37 cellular contexts compared by ENCODE assay signal in the genomic region with DNA sequence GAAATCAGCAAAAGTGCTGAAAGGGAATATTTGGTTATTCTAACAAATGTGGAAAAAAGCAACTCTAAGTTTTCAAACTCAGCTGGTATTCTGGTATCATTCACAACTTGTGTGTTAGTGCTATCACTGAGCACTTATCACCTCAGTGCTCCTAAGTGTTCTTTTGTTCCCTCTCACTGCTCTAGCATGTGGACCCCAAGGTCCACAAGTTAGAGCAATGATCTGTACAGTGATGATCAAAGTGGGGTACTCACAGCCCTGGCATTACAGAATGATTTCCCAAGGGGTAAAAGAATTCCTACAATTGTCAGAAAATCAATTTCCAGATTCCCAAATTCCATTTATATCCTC.
"Had no signal": no experiment of that assay in that cellular context is flagged by ENCODE, and none has a peak within 500 bp of the region (broad histone marks: within the 10 kb centered on the region; RNA-seq: fewer than 3 reads in every experiment).

No MANE protein-coding gene starts in this region.

- H3K4me3 Mint-ChIP-seq: activated CD4-positive, alpha-beta memory T cell treated with anti-CD3 and anti-CD28 coated beads, Interleukin-2, amount 10 ng/mL, durations not matched to agents 7 days and 5 days; activated naive CD8-positive, alpha-beta T cell treated with anti-CD3 and anti-CD28 coated beads, Interleukin-2, amount 10 ng/mL, durations not matched to agents 7 days and 5 days; activated T-cell treated with anti-CD3 and anti-CD28 coated beads, Interleukin-2, amount 50 U/mL, for 72 hours; activated T-helper 17 cell treated with anti-CD3 and anti-CD28 coated beads, Interleukin-2, amount 50 U/mL, for 72 hours; central memory CD8-positive, alpha-beta T cell had no signal

- H3K4me1 ChIP-seq: ascending aorta had no signal

- H3K36me3 Mint-ChIP-seq: activated naive CD8-positive, alpha-beta T cell treated with anti-CD3 and anti-CD28 coated beads, Interleukin-2, amount 10 ng/mL, durations not matched to agents 7 days and 5 days had no signal

- FAIRE-seq: RCC 7860 had no signal

- H3K4me2 ChIP-seq: PC-9 had no signal

- H2AFZ ChIP-seq: PC-9 had no signal

- H3K36me3 ChIP-seq: ascending aorta, cardiac muscle cell, MG63 had no signal

- H3K4me1 Mint-ChIP-seq: activated CD4-positive, alpha-beta memory T cell treated with anti-CD3 and anti-CD28 coated beads, Interleukin-2, amount 10 ng/mL, durations not matched to agents 7 days and 5 days; activated naive CD8-positive, alpha-beta T cell treated with anti-CD3 and anti-CD28 coated beads, Interleukin-2, amount 10 ng/mL, durations not matched to agents 7 days and 5 days; activated T-helper 17 cell treated with anti-CD3 and anti-CD28 coated beads, Interleukin-2, amount 50 U/mL, for 72 hours; central memory CD8-positive, alpha-beta T cell had no signal

- H3K4me3 ChIP-seq: ascending aorta, cardiac muscle cell, MG63, PC-9 had no signal

- H3K9me3 Mint-ChIP-seq: activated CD4-positive, alpha-beta memory T cell treated with anti-CD3 and anti-CD28 coated beads, Interleukin-2, amount 10 ng/mL, durations not matched to agents 7 days and 5 days had no signal

- H3K27me3 ChIP-seq: ascending aorta, cardiac muscle cell had no signal

- DNase-seq: activated CD4-positive, alpha-beta memory T cell treated with anti-CD3 and anti-CD28 coated beads, Interleukin-2, amount 10 ng/mL, durations not matched to agents 7 days and 5 days; activated CD4-positive, alpha-beta T cell treated with anti-CD3 and anti-CD28 coated beads for 1 hour; activated CD4-positive, alpha-beta T cell treated with anti-CD3 and anti-CD28 coated beads for 48 hours; activated CD4-positive, CD25-positive, alpha-beta regulatory T cell; activated effector memory CD4-positive, alpha-beta T cell treated with anti-CD3 and anti-CD28 coated beads, Interleukin-2, amount 50 U/mL, for 16 hours; activated naive CD4-positive, alpha-beta T cell; activated naive CD4-positive, alpha-beta T cell treated with anti-CD3 and anti-CD28 coated beads, Interleukin-2, amount 50 U/mL, for 16 hours; activated naive CD8-positive, alpha-beta T cell treated with anti-CD3 and anti-CD28 coated beads, Interleukin-2, amount 10 ng/mL, durations not matched to agents 7 days and 5 days; activated T-cell treated with anti-CD3 and anti-CD28 coated beads, Interleukin-2, amount 50 U/mL, for 1 hour; activated T-cell treated with anti-CD3 and anti-CD28 coated beads, Interleukin-2, amount 50 U/mL, for 72 hours; amygdala; Kasumi-1; KG1; MG63; NCI-H1048; NCI-H1105 treated with DMSO at 0.1 percent for 48 hours; NCI-H1436; NCI-H1694 treated with DMSO at 0.1 percent for 48 hours; NCI-H2029; NCI-H345; NCI-H524 treated with DMSO at 0.1 percent for 48 hours; NK-92 treated with Interleukin-12 subunit alpha and Interleukin-12 subunit beta, amount 100 ng/mL, for 24 hours; PC-9; SIG-M5; SW 1271; T-helper 1 cell; T-helper 2 cell; T-helper 9 cell had no signal

- H3K27ac Mint-ChIP-seq: activated CD4-positive, alpha-beta memory T cell treated with anti-CD3 and anti-CD28 coated beads, Interleukin-2, amount 10 ng/mL, durations not matched to agents 7 days and 5 days; activated naive CD8-positive, alpha-beta T cell treated with anti-CD3 and anti-CD28 coated beads, Interleukin-2, amount 10 ng/mL, durations not matched to agents 7 days and 5 days; activated T-cell treated with anti-CD3 and anti-CD28 coated beads, Interleukin-2, amount 50 U/mL, for 72 hours; activated T-helper 17 cell treated with anti-CD3 and anti-CD28 coated beads, Interleukin-2, amount 50 U/mL, for 72 hours had no signal

- H3K27ac ChIP-seq: ascending aorta, cardiac muscle cell, PC-9, RWPE1, VCaP had no signal

- H3K27me3 Mint-ChIP-seq: activated CD4-positive, alpha-beta memory T cell treated with anti-CD3 and anti-CD28 coated beads, Interleukin-2, amount 10 ng/mL, durations not matched to agents 7 days and 5 days had no signal

- H3K9me3 ChIP-seq: ascending aorta, MG63 had no signal

- ATAC-seq: activated T-cell treated with anti-CD3 and anti-CD28 coated beads, Interleukin-2, amount 50 U/mL, for 72 hours; activated T-helper 17 cell treated with anti-CD3 and anti-CD28 coated beads, Interleukin-2, amount 50 U/mL, for 72 hours; Right ventricle myocardium inferior; SK-N-SH treated with all-trans-retinoic acid at 6 μM for 48 hours had no signal
